In genomic region chr1:99527078-99527477, GRCh38 we compare ENCODE assay signal across 10 cellular contexts.
DNase-seq lines count a peak whose midpoint lies in the region; ATAC-seq and TF ChIP-seq lines count a peak whose summit lies in the region.
"Had no signal": no experiment of that assay in that cellular context is flagged by ENCODE, and none has a peak within 500 bp of the region (broad histone marks: within the 10 kb centered on the region; RNA-seq: fewer than 3 reads in every experiment).

No MANE protein-coding gene starts in this region.

- TF ChIP-seq POLR2A in NB4 (IDR thresholded peaks at IDR 0.05; ENCODE audit: extremely low read depth, insufficient read length) (no peak), erythroblast (IDR thresholded peaks at IDR 0.05; ENCODE audit: low read length) (no peak)

- no peaks in the 10 kb centered on the region for H3K27me3 Mint-ChIP-seq in natural killer cell treated with Interleukin-12 subunit alpha and Interleukin-12 subunit beta and Interleukin-15 and Interleukin-18, amount 100 ng/mL, for 72 hours
- H3K27me3 Mint-ChIP-seq: activated naive CD8-positive, alpha-beta T cell treated with anti-CD3 and anti-CD28 coated beads, Interleukin-2, amount 50 U/mL, for 24 hours had no signal

- no peak overlapping the region for H3K27ac Mint-ChIP-seq in natural killer cell treated with Interleukin-12 subunit alpha and Interleukin-12 subunit beta and Interleukin-15 and Interleukin-18, amount 100 ng/mL, for 72 hours
- H3K27ac Mint-ChIP-seq: activated naive CD8-positive, alpha-beta T cell treated with anti-CD3 and anti-CD28 coated beads, Interleukin-2, amount 50 U/mL, for 24 hours had no signal

- no peaks in the 10 kb centered on the region for H3K36me3 Mint-ChIP-seq in natural killer cell treated with Interleukin-12 subunit alpha and Interleukin-12 subunit beta and Interleukin-15 and Interleukin-18, amount 100 ng/mL, for 72 hours

- H3K4me1 Mint-ChIP-seq in natural killer cell treated with Interleukin-12 subunit alpha and Interleukin-12 subunit beta and Interleukin-15 and Interleukin-18, amount 100 ng/mL, for 72 hours (ENCODE audit: low read depth in 2 of 2), result no peaks in the 10 kb centered on the region
- H3K4me1 Mint-ChIP-seq: activated naive CD8-positive, alpha-beta T cell treated with anti-CD3 and anti-CD28 coated beads, Interleukin-2, amount 50 U/mL, for 24 hours had no signal

- TF ChIP-seq CTCF in NB4 (IDR thresholded peaks at IDR 0.05; ENCODE audit: low read depth, low read length), result no peak
- TF ChIP-seq CTCF in cardiac fibroblast (IDR thresholded peaks at IDR 0.05; ENCODE audit: low read depth, low read length), result peak; percentile 34

- H3K4me3 ChIP-seq in NB4 (ENCODE audit: low read depth, low read length) (no peak overlapping the region), cardiac fibroblast (replicated peaks in 1 of 2; ENCODE audit: low read depth in 2 of 2, low read length in 2 of 2) (no peak overlapping the region)

- no peaks in the 10 kb centered on the region for H3K9me3 Mint-ChIP-seq in natural killer cell treated with Interleukin-12 subunit alpha and Interleukin-12 subunit beta and Interleukin-15 and Interleukin-18, amount 100 ng/mL, for 72 hours
- H3K9me3 Mint-ChIP-seq: activated naive CD8-positive, alpha-beta T cell treated with anti-CD3 and anti-CD28 coated beads, Interleukin-2, amount 50 U/mL, for 24 hours had no signal

- ATAC-seq in natural killer cell treated with Interleukin-12 subunit alpha and Interleukin-12 subunit beta and Interleukin-15 and Interleukin-18, amount 100 ng/mL, for 72 hours, result no peak
- ATAC-seq: activated naive CD8-positive, alpha-beta T cell treated with anti-CD3 and anti-CD28 coated beads, Interleukin-2, amount 50 U/mL, for 24 hours had no signal

- no peak overlapping the region for H3K4me3 Mint-ChIP-seq in natural killer cell treated with Interleukin-12 subunit alpha and Interleukin-12 subunit beta and Interleukin-15 and Interleukin-18, amount 100 ng/mL, for 72 hours
- H3K4me3 Mint-ChIP-seq: activated naive CD8-positive, alpha-beta T cell treated with anti-CD3 and anti-CD28 coated beads, Interleukin-2, amount 50 U/mL, for 24 hours had no signal

- peak; percentile 28 for DNase-seq in COLO829 (ENCODE audit: low spot score)
- DNase-seq in NB4 (ENCODE audit: low read depth), result peak; percentile 5
- DNase-seq in cardiac fibroblast (ENCODE audit: low read depth in 2 of 2), result peak; percentile 56
- DNase-seq in midbrain (lab: John Stamatoyannopoulos, UW), result peak; percentile 10
- DNase-seq in NCI-H2081 treated with DMSO at 0.1 percent for 48 hours (lab: John Stamatoyannopoulos, UW), result no peak
- DNase-seq in SK-N-DZ (ENCODE audit: low spot score), result no peak
- no peak for DNase-seq in erythroblast (lab: John Stamatoyannopoulos, UW)
- no peak for DNase-seq in natural killer cell treated with Interleukin-12 subunit alpha and Interleukin-12 subunit beta and Interleukin-15 and Interleukin-18, amount 100 ng/mL, for 72 hours (ENCODE audit: low spot score)
- DNase-seq: activated naive CD8-positive, alpha-beta T cell treated with anti-CD3 and anti-CD28 coated beads, Interleukin-2, amount 50 U/mL, for 24 hours; GOT3 had no signal

Comparison
In these comparisons a context has a peak if more than half of its experiments do, and no peak if none do; other contexts are left out.
1. DNase-seq: peak in COLO829 (single experiment), NB4 (single experiment), cardiac fibroblast (2 of 2) and midbrain (single experiment); none in NCI-H2081 treated with DMSO at 0.1 percent for 48 hours (single experiment), SK-N-DZ (single experiment), erythroblast (0 of 2) and natural killer cell treated with Interleukin-12 subunit alpha and Interleukin-12 subunit beta and Interleukin-15 and Interleukin-18, amount 100 ng/mL, for 72 hours (single experiment).